In the genomic region with DNA sequence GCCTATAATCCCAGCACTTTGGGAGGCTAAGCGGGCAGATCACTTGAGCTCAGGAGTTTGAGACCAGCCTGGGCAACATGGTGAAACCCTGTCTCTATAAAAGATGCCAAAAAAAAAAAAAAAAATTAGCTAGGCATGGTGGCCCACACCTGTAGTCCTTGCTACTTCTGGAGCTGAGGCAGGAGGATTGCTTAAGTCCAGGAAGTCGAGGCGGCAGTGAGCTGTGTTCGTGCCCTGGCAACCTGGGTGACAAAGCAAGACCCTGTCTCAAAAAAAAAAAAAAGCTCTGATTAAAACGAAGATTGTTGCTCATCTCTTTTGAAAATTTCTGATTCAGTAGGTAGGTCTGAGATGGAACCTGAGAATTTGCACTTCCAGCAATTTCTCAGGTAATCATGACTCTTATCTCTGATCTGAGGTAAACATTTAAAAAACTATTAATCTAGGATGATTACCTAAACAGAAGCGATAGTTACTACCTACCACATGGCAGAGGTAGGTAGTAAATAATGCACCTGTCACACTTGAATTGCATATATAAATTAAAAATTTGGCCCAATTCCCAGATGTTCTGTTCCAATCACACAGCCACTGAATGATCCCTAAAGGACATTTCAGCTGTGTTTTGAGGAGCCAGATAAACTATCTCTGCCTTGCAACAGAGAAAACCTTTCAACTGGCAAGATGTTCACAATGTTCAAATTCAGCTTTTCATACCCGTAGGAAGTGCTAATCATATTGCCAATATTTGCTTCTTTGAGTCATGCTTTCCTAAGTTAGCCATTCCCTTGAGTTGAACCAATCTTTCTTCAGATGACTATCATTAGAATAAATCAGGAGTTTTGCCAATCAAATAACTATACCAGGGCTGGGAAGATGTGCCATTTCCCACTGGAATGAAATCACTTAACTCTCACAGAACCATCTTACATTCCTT, we compare ENCODE assay signal across 1 cellular context.
TF ChIP-seq lines count a peak whose summit lies in the region.

No MANE protein-coding gene starts in this region.

TF ChIP-seq in H1, 55 proteins besides CTCF, POLR2A, EP300 and RAD21:
- TF ChIP-seq PHF8 (conservative IDR thresholded peaks at IDR 0.05; ENCODE audit: low read depth, low read length) (no peak), TAF1 (IDR thresholded peaks at IDR 0.05; ENCODE audit: low read depth, low read length) (no peak), BCL11A (IDR thresholded peaks at IDR 0.05; ENCODE audit: low read depth in 2 of 2, low read length in 2 of 2) (no peak), RBBP5 (IDR thresholded peaks at IDR 0.05; ENCODE audit: borderline replicate concordance, low read depth, low read length) (no peak), ZNF274 (IDR thresholded peaks at IDR 0.05; ENCODE audit: borderline replicate concordance, extremely low read depth, low read length) (no peak), JUN (IDR thresholded peaks at IDR 0.05; ENCODE audit: low read depth, low read length) (no peak), EZH2 (IDR thresholded peaks at IDR 0.05; ENCODE audit: low read depth, low read length, severe bottlenecking) (no peak), SP4 (IDR thresholded peaks at IDR 0.05; ENCODE audit: low read length) (no peak), MAFK (IDR thresholded peaks at IDR 0.05; ENCODE audit: low read depth, low read length) (no peak), JUND (IDR thresholded peaks at IDR 0.05; ENCODE audit: low read length) (no peak), SP2 (IDR thresholded peaks at IDR 0.05; ENCODE audit: low read length) (no peak), NRF1 (IDR thresholded peaks at IDR 0.05; ENCODE audit: low read depth, low read length) (no peak), TBP (IDR thresholded peaks at IDR 0.05; ENCODE audit: low read depth, low read length) (no peak), SP1 (IDR thresholded peaks at IDR 0.05; ENCODE audit: low read depth, low read length) (no peak), RFX5 (IDR thresholded peaks at IDR 0.05; ENCODE audit: borderline replicate concordance, low read depth, low read length) (no peak), FOSL1 (IDR thresholded peaks at IDR 0.05; ENCODE audit: insufficient read depth, low read depth, low read length) (no peak)
- TF ChIP-seq, protein P1, sequence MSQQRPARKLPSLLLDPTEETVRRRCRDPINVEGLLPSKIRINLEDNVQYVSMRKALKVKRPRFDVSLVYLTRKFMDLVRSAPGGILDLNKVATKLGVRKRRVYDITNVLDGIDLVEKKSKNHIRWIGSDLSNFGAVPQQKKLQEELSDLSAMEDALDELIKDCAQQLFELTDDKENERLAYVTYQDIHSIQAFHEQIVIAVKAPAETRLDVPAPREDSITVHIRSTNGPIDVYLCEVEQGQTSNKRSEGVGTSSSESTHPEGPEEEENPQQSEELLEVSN (IDR thresholded peaks at IDR 0.05), result no peak
- TF ChIP-seq, protein P2, sequence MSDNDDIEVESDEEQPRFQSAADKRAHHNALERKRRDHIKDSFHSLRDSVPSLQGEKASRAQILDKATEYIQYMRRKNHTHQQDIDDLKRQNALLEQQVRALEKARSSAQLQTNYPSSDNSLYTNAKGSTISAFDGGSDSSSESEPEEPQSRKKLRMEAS (IDR thresholded peaks at IDR 0.05), result no peak
- TF ChIP-seq, protein P3, sequence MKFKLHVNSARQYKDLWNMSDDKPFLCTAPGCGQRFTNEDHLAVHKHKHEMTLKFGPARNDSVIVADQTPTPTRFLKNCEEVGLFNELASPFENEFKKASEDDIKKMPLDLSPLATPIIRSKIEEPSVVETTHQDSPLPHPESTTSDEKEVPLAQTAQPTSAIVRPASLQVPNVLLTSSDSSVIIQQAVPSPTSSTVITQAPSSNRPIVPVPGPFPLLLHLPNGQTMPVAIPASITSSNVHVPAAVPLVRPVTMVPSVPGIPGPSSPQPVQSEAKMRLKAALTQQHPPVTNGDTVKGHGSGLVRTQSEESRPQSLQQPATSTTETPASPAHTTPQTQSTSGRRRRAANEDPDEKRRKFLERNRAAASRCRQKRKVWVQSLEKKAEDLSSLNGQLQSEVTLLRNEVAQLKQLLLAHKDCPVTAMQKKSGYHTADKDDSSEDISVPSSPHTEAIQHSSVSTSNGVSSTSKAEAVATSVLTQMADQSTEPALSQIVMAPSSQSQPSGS (IDR thresholded peaks at IDR 0.05; ENCODE audit: low read length), result no peak
- TF ChIP-seq, protein P4, sequence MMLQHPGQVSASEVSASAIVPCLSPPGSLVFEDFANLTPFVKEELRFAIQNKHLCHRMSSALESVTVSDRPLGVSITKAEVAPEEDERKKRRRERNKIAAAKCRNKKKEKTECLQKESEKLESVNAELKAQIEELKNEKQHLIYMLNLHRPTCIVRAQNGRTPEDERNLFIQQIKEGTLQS (IDR thresholded peaks at IDR 0.05; ENCODE audit: insufficient read depth, low read depth, low read length), result no peak
